Comparison of ENCODE assay signal across 8 cellular contexts in genomic region chr17:67390646-67391480, GRCh38. TPM values are rescaled to one million over a fixed set of nuclear protein-coding genes. Genes with fewer than 3 reads are reported as not detected.
DNase-seq lines count a peak whose midpoint lies in the region; ATAC-seq and TF ChIP-seq lines count a peak whose summit lies in the region.

No MANE protein-coding gene starts in this region.

- intact Hi-C loops in activated T-helper 1 cell treated with anti-CD3 and anti-CD28 coated beads, Interleukin-12 subunit alpha, Interleukin-12 subunit beta, Interleukin-2, Interleukin-4 antibody, amounts not matched to agents 30 ng/mL and 10 ng/mL and 1 ng/mL, durations not matched to agents 14 hours and 24 hours and 36 hours (cut with micrococcal nuclease) = loop anchor here (1.0 kb wide), 7 partner anchors 8 to 62 kb away; partner anchors contain the start of gene PSMD12
- intact Hi-C loops in sciatic nerve (cut with DNase I) = no loop called here
- intact Hi-C loops in lower leg skin (cut with DNase I; ENCODE audit: low total_unique reads) = loop anchor here (10.0 kb wide), 1 partner anchor 84 kb away; no protein-coding TSS in a partner anchor

- no peaks in the 10 kb centered on the region for H3K27me3 Mint-ChIP-seq in activated T-helper 1 cell treated with anti-CD3 and anti-CD28 coated beads, Interleukin-12 subunit alpha, Interleukin-12 subunit beta, Interleukin-2, Interleukin-4 antibody, amounts not matched to agents 30 ng/mL and 10 ng/mL and 1 ng/mL, durations not matched to agents 14 hours and 24 hours and 36 hours (ENCODE audit: insufficient read depth)

- peak overlapping the region; percentile 65 for H3K4me3 Mint-ChIP-seq in activated T-helper 1 cell treated with anti-CD3 and anti-CD28 coated beads, Interleukin-12 subunit alpha, Interleukin-12 subunit beta, Interleukin-2, Interleukin-4 antibody, amounts not matched to agents 30 ng/mL and 10 ng/mL and 1 ng/mL, durations not matched to agents 14 hours and 24 hours and 36 hours

- TF ChIP-seq EP300 in gastroesophageal sphincter (IDR thresholded peaks at IDR 0.05) = no peak

- H3K9me3 ChIP-seq in gastroesophageal sphincter = no peaks in the 10 kb centered on the region

- H3K4me3 ChIP-seq in gastroesophageal sphincter (no peak overlapping the region), lower leg skin (ENCODE audit: low read depth, poor library complexity, severe bottlenecking) (no peak overlapping the region)

- TF ChIP-seq CTCF in gastroesophageal sphincter (IDR thresholded peaks at IDR 0.05) (no peak), lower leg skin (IDR thresholded peaks at IDR 0.05) (no peak)

- H3K4me1 ChIP-seq in gastroesophageal sphincter = peaks cover 0 to 20% (median 0%) of the 10 kb centered on the region in 3 donors

- peak overlapping the region in 3 of 4 donors; percentile 33 to 57 (median 56) for H3K27ac ChIP-seq in gastroesophageal sphincter

- peak overlapping the region; percentile 89 for H3K27ac Mint-ChIP-seq in activated T-helper 1 cell treated with anti-CD3 and anti-CD28 coated beads, Interleukin-12 subunit alpha, Interleukin-12 subunit beta, Interleukin-2, Interleukin-4 antibody, amounts not matched to agents 30 ng/mL and 10 ng/mL and 1 ng/mL, durations not matched to agents 14 hours and 24 hours and 36 hours

- peak; percentile 77 for DNase-seq in NK-92 treated with Interleukin-12 subunit alpha and Interleukin-12 subunit beta, amount 100 ng/mL, for 24 hours (lab: John Stamatoyannopoulos, UW)
- DNase-seq in NK-92 (lab: John Stamatoyannopoulos, UW; ENCODE audit: unreplicated experiment) = no peak
- DNase-seq in NCI-H774 (lab: John Stamatoyannopoulos, UW) = peak; percentile 46
- peak; percentile 70 for DNase-seq in activated T-helper 1 cell treated with anti-CD3 and anti-CD28 coated beads, Interleukin-12 subunit alpha, Interleukin-12 subunit beta, Interleukin-2, Interleukin-4 antibody, amounts not matched to agents 30 ng/mL and 10 ng/mL and 1 ng/mL, durations not matched to agents 14 hours and 24 hours and 36 hours (ENCODE audit: low spot score)
- DNase-seq in sciatic nerve (ENCODE audit: low spot score) = no peak
- DNase-seq in lower leg skin (ENCODE audit: low spot score in 2 of 2) = no peak

- ATAC-seq in HG02885 (IDR thresholded peaks at IDR 0.05; ENCODE audit: poor library complexity, unreplicated experiment) (peak; percentile 90), gastroesophageal sphincter (peak; percentile 50), sciatic nerve (peak; percentile 83)

- H3K36me3 Mint-ChIP-seq in activated T-helper 1 cell treated with anti-CD3 and anti-CD28 coated beads, Interleukin-12 subunit alpha, Interleukin-12 subunit beta, Interleukin-2, Interleukin-4 antibody, amounts not matched to agents 30 ng/mL and 10 ng/mL and 1 ng/mL, durations not matched to agents 14 hours and 24 hours and 36 hours (ENCODE audit: low read depth) = peaks cover 2% of the 10 kb centered on the region

- H3K9me3 Mint-ChIP-seq in activated T-helper 1 cell treated with anti-CD3 and anti-CD28 coated beads, Interleukin-12 subunit alpha, Interleukin-12 subunit beta, Interleukin-2, Interleukin-4 antibody, amounts not matched to agents 30 ng/mL and 10 ng/mL and 1 ng/mL, durations not matched to agents 14 hours and 24 hours and 36 hours = no peaks in the 10 kb centered on the region

- H3K4me1 Mint-ChIP-seq in activated T-helper 1 cell treated with anti-CD3 and anti-CD28 coated beads, Interleukin-12 subunit alpha, Interleukin-12 subunit beta, Interleukin-2, Interleukin-4 antibody, amounts not matched to agents 30 ng/mL and 10 ng/mL and 1 ng/mL, durations not matched to agents 14 hours and 24 hours and 36 hours (ENCODE audit: low read depth) = peaks cover 55% of the 10 kb centered on the region

- no peaks in the 10 kb centered on the region for H3K27me3 ChIP-seq in gastroesophageal sphincter

- no peaks in the 10 kb centered on the region for H3K36me3 ChIP-seq in gastroesophageal sphincter

- 39 to 77% methylated on average over 4 to 7 of the region's 9 CpGs for WGBS in gastroesophageal sphincter (ENCODE audit: low coverage in 1 of 2), 2 donors
- 66 to 68% methylated on average over 9 of the region's 9 CpGs for WGBS in lower leg skin, 2 donors

- no peak for TF ChIP-seq POLR2A in gastroesophageal sphincter (IDR thresholded peaks at IDR 0.05)
- no peak for TF ChIP-seq POLR2A in lower leg skin (IDR thresholded peaks at IDR 0.05)

RNA-seq across cellular contexts. Expression of gene PITPNC1, which starts 13.8 kb away (rescaled TPM):
- 17.7 and 18.3 TPM in 2 replicates for total RNA-seq in activated T-helper 1 cell treated with anti-CD3 and anti-CD28 coated beads, Interleukin-12 subunit alpha, Interleukin-12 subunit beta, Interleukin-2, Interleukin-4 antibody, amounts not matched to agents 30 ng/mL and 10 ng/mL and 1 ng/mL, durations not matched to agents 14 hours and 24 hours and 36 hours
- total RNA-seq in gastroesophageal sphincter (10 to 100 TPM in 3 of 4 donors, 1 to 10 TPM in 1; 7.6 to 30.1 (median 15.1) TPM), sciatic nerve (27.9 TPM), lower leg skin (1 to 10 TPM; 1.7 to 8.2 (median 4.6) TPM)

RNA-seq across cellular contexts. Expression of gene PSMD12, which starts 24.5 kb away (rescaled TPM):
- total RNA-seq in activated T-helper 1 cell treated with anti-CD3 and anti-CD28 coated beads, Interleukin-12 subunit alpha, Interleukin-12 subunit beta, Interleukin-2, Interleukin-4 antibody, amounts not matched to agents 30 ng/mL and 10 ng/mL and 1 ng/mL, durations not matched to agents 14 hours and 24 hours and 36 hours = 87.4 TPM in 2 replicates
- 10 to 100 TPM; 28.3 to 47.3 (median 37.3) TPM for total RNA-seq in gastroesophageal sphincter
- 40.6 TPM for total RNA-seq in sciatic nerve
- 10 to 100 TPM; 17.0 to 18.3 (median 18.1) TPM for total RNA-seq in lower leg skin

Comparison
In these comparisons a context has a peak if more than half of its experiments do, and no peak if none do; other contexts are left out.
1. DNase-seq: peak in NK-92 treated with Interleukin-12 subunit alpha and Interleukin-12 subunit beta, amount 100 ng/mL, for 24 hours (single experiment), NCI-H774 (single experiment) and activated T-helper 1 cell treated with anti-CD3 and anti-CD28 coated beads, Interleukin-12 subunit alpha, Interleukin-12 subunit beta, Interleukin-2, Interleukin-4 antibody, amounts not matched to agents 30 ng/mL and 10 ng/mL and 1 ng/mL, durations not matched to agents 14 hours and 24 hours and 36 hours (single experiment); none in NK-92 (single experiment), sciatic nerve (single experiment) and lower leg skin (0 of 2).
2. Peak in every context shown above with its lines, with median percentiles within 50 percentile points of each other: ATAC-seq.